25 cellular contexts compared by ENCODE assay signal in the genomic region with DNA sequence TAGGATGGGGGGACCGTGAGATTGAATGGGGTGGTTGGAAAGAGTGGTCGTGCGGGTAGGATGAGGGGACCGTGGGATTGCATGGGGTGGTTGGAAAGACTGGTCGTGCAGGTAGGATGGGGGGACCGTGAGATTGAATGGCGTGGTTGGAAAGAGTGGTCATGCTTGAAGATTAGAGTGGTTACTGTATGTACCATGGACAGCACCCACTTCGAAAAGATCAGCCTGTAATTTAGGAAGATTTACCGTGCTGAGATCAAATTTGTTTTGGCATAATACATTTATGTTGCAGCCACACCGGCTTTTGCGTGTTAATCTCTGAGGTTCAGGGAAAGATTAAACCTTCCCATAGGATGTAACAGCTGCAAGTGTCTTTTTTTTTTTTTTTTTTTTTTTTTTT.
"Had no signal": no experiment of that assay in that cellular context is flagged by ENCODE, and none has a peak within 500 bp of the region (broad histone marks: within the 10 kb centered on the region; RNA-seq: fewer than 3 reads in every experiment).

No MANE protein-coding gene starts in this region.

- H3K4me2 ChIP-seq: smooth muscle cell had no signal

- H3K9me3 ChIP-seq: pancreas, prostate gland, vagina had no signal

- H3K4me1 ChIP-seq: pancreas, prostate gland, vagina had no signal

- ATAC-seq: activated CD8-positive, alpha-beta T cell treated with anti-CD3 and anti-CD28 coated beads for 36 hours; activated naive CD4-positive, alpha-beta T cell treated with anti-CD3 and anti-CD28 coated beads, Interleukin-2, amount 50 U/mL, for 72 hours; naive thymus-derived CD4-positive, alpha-beta T cell; pancreas; stimulated activated memory B cell treated with anti-CD40 and anti-IgM and Interleukin-4, amounts not matched to agents 10 μg/mL and 1 μg/mL and 100 μg/mL, for 72 hours; stimulated activated naive CD8-positive, alpha-beta T cell treated with anti-CD3 and anti-CD28 coated beads, Interleukin-15, amount 100 ng/mL, for 72 hours; T-helper 17 cell; WTC11 had no signal

- H3K27ac ChIP-seq: epithelial cell of prostate, pancreas, prostate gland, vagina had no signal

- FAIRE-seq: bronchial epithelial cell, frontal cortex, islet of Langerhans, pancreas had no signal

- H3K4me3 ChIP-seq: pancreas, prostate gland, smooth muscle cell, vagina had no signal

- H3K36me3 ChIP-seq: pancreas, prostate gland, vagina had no signal

- DNase-seq: activated CD4-positive, alpha-beta T cell treated with anti-CD3 and anti-CD28 coated beads, Interleukin-2, amount 50 U/mL, for 1 hour; activated CD8-positive, alpha-beta T cell treated with anti-CD3 and anti-CD28 coated beads for 36 hours; activated naive CD4-positive, alpha-beta T cell; activated T-cell treated with anti-CD3 and anti-CD28 coated beads, Interleukin-2, amount 50 U/mL, for 48 hours; midbrain; naive thymus-derived CD4-positive, alpha-beta T cell; pancreas; retina; stimulated activated CD4-positive, alpha-beta T cell treated with anti-CD3 and anti-CD28 coated beads, Interleukin-1b, Interleukin-23, amount 100 ng/mL, for 48 hours; stimulated activated CD4-positive, alpha-beta T cell treated with anti-CD3 and anti-CD28 coated beads, Interleukin-4, amount 100 ng/mL, for 4 hours; stimulated activated CD8-positive, alpha-beta memory T cell treated with anti-CD3 and anti-CD28 coated beads, Interleukin-4, amount 100 ng/mL, for 48 hours; stimulated activated naive CD8-positive, alpha-beta T cell treated with anti-CD3 and anti-CD28 coated beads, Interleukin-15, amount 100 ng/mL, for 72 hours; substantia nigra; T-helper 17 cell; T1000 had no signal

- H3K27me3 ChIP-seq: vagina had no signal
